10 cellular contexts compared by ENCODE assay signal in genomic region chr7:77796960-77797359, GRCh38. TPM values are rescaled to one million over a fixed set of nuclear protein-coding genes. Genes with fewer than 3 reads are reported as not detected.
A peak's percentile ranks its signal among the peaks of the same experiment; 100 is the strongest.
DNase-seq lines count a peak whose midpoint lies in the region; TF ChIP-seq lines count a peak whose summit lies in the region.
"Had no signal": no experiment of that assay in that cellular context is flagged by ENCODE, and none has a peak within 500 bp of the region (broad histone marks: within the 10 kb centered on the region; RNA-seq: fewer than 3 reads in every experiment).

No MANE protein-coding gene starts in this region.

- H3K4me3 ChIP-seq in OCI-LY7 (ENCODE audit: low read depth, low read length, poor library complexity, severe bottlenecking) = peak overlapping the region; percentile 87
- H3K4me3 ChIP-seq in esophagus (ENCODE audit: low read depth in 1 of 2, low read length in 2 of 2) = peak overlapping the region; percentile 88 to 97

- H3K9me2 ChIP-seq in OCI-LY7 (ENCODE audit: insufficient read depth, low read length) = no peaks in the 10 kb centered on the region

- no peaks in the 10 kb centered on the region for H3K9me3 Mint-ChIP-seq in progenitor cell of endocrine pancreas (ENCODE audit: low read depth)

- peak overlapping the region; percentile 99 for H3K27ac Mint-ChIP-seq in progenitor cell of endocrine pancreas

- H3K4me3 Mint-ChIP-seq in progenitor cell of endocrine pancreas (ENCODE audit: low read depth) = peak overlapping the region; percentile 97

- peak overlapping the region; percentile 92 for H3K9ac ChIP-seq in ES-I3 (ENCODE audit: low read depth, low read length)

- no peak overlapping the region for H2AFZ ChIP-seq in OCI-LY7 (ENCODE audit: low read length)

- H3K9me3 ChIP-seq in ES-I3 (ENCODE audit: control insufficient read depth, insufficient read depth, low read length) (no peaks in the 10 kb centered on the region), OCI-LY7 (ENCODE audit: low read length) (no peaks in the 10 kb centered on the region), esophagus (ENCODE audit: control insufficient read depth in 2 of 2, insufficient read depth in 1 of 2, low read depth in 1 of 2, low read length in 1 of 2) (no peaks in the 10 kb centered on the region)

- H3K4me2 ChIP-seq in OCI-LY7 (ENCODE audit: low read length) = peak overlapping the region; percentile 79

- POLR2A ChIA-PET in OCI-LY7 (lab: Charles Lee) = interaction anchor here (0.6 to 1.0 kb wide), 4 partner anchors 16 to 579 kb away, joined by 3 to 4 read pairs (median 3); no protein-coding TSS in a partner anchor

- peaks cover 30% of the 10 kb centered on the region for H3K4me1 Mint-ChIP-seq in progenitor cell of endocrine pancreas (ENCODE audit: low read depth)

- no peak for TF ChIP-seq CTCF in OCI-LY7 (conservative IDR thresholded peaks at IDR 0.05; ENCODE audit: low read length)
- no peak for TF ChIP-seq CTCF in progenitor cell of endocrine pancreas (IDR thresholded peaks at IDR 0.05; ENCODE audit: unreplicated experiment)

- DNase-seq in OCI-LY7 (ENCODE audit: low spot score) = no peak
- no peak for DNase-seq in progenitor cell of endocrine pancreas (ENCODE audit: low spot score, unreplicated experiment)
- DNase-seq in COLO829 (ENCODE audit: low spot score) = no peak
- DNase-seq in SKM-1 treated with dmso at 0.1 percent for 144 hours (lab: John Stamatoyannopoulos, UW; ENCODE audit: unreplicated experiment) = no peak
- DNase-seq in hepatic stellate cell (ENCODE audit: low spot score) = no peak
- DNase-seq in EL = no peak
- DNase-seq: activated CD4-positive, alpha-beta T cell treated with anti-CD3 and anti-CD28 coated beads, Interleukin-2, amount 50 U/mL, for 1 hour; retina had no signal

- peaks cover 77% of the 10 kb centered on the region for H3K79me2 ChIP-seq in OCI-LY7 (ENCODE audit: insufficient read depth, low read depth, low read length)

- WGBS in esophagus, 2 donors = 30 to 31% methylated on average over 5 of the region's 5 CpGs

- H4K20me1 ChIP-seq in OCI-LY7 (ENCODE audit: insufficient read depth, low read length) = peaks cover 24% of the 10 kb centered on the region

- BruUV-seq in OCI-LY7 (replicated peaks; lab: Mats Ljungman, UMichigan) = no TSS peak

- H3K27me3 Mint-ChIP-seq in progenitor cell of endocrine pancreas = no peaks in the 10 kb centered on the region

- intact Hi-C loops in OCI-LY7 (cut with micrococcal nuclease; ENCODE audit: unreplicated experiment) = no loop called here

- CTCF ChIA-PET in OCI-LY7 (lab: Charles Lee; ENCODE audit: unreplicated experiment) = no interaction called here

- H3K4me1 ChIP-seq in ES-I3 (ENCODE audit: insufficient read depth, low read length) (peaks cover 10% of the 10 kb centered on the region), OCI-LY7 (ENCODE audit: insufficient read depth, low read length, poor library complexity, severe bottlenecking) (peaks cover 45% of the 10 kb centered on the region), esophagus (ENCODE audit: control insufficient read depth in 2 of 2, insufficient read depth in 2 of 2, low read length in 1 of 2) (no peaks in the 10 kb centered on the region)

- H3K36me3 ChIP-seq in ES-I3 (ENCODE audit: insufficient read depth, low read length) = peaks cover 2% of the 10 kb centered on the region; the same call in 1 of the 2 replicates
- peaks cover 44% of the 10 kb centered on the region for H3K36me3 ChIP-seq in OCI-LY7 (ENCODE audit: insufficient read depth, low read length)
- H3K36me3 ChIP-seq in esophagus (ENCODE audit: control insufficient read depth in 2 of 2, insufficient read depth in 2 of 2, low read length in 1 of 2) = no peaks in the 10 kb centered on the region

- H3K27me3 ChIP-seq in esophagus (ENCODE audit: control insufficient read depth in 1 of 2, insufficient read depth in 2 of 2, low read length in 2 of 2) = no peaks in the 10 kb centered on the region

- peaks cover 5% of the 10 kb centered on the region for H3K36me3 Mint-ChIP-seq in progenitor cell of endocrine pancreas (ENCODE audit: insufficient read depth)

- H3K27ac ChIP-seq in OCI-LY7 (ENCODE audit: low read depth, low read length, poor library complexity, severe bottlenecking) (peak overlapping the region; percentile 67), esophagus (ENCODE audit: low read depth in 2 of 2, low read length in 1 of 2) (no peak overlapping the region)

RNA-seq across cellular contexts. Expression of gene TMEM60, which starts 1.3 kb away (rescaled TPM):
- total RNA-seq in OCI-LY7 (2014; rRNA removed; shearing (Covaris generic)) = 14.6 and 19.2 TPM in 2 replicates
- total RNA-seq in OCI-LY7 (2022) (23.5 and 29.7 TPM in 2 replicates), progenitor cell of endocrine pancreas (17.9 and 20.7 TPM in 2 replicates)
- 10 to 100 TPM; 13.5 to 14.8 TPM for polyA plus RNA-seq in esophagus

RNA-seq across cellular contexts. Expression of gene PHTF2, which starts 1.6 kb away (rescaled TPM):
- total RNA-seq in OCI-LY7 (2014; rRNA removed; shearing (Covaris generic)) = 26.9 and 29.6 TPM in 2 replicates
- total RNA-seq in OCI-LY7 (2022) = 62.0 and 62.4 TPM in 2 replicates
- 1 to 10 TPM; 3.8 to 6.1 TPM for polyA plus RNA-seq in esophagus
- 12.3 and 13.0 TPM in 2 replicates for total RNA-seq in progenitor cell of endocrine pancreas
